Comparison of ENCODE assay signal across 2 cellular contexts in genomic region chr7:155219947-155220769, GRCh38.
TF ChIP-seq lines count a peak whose summit lies in the region.

No MANE protein-coding gene starts in this region.

TF ChIP-seq in liver, 16 proteins besides CTCF, POLR2A, EP300 and RAD21 (continued from another document):
- TF ChIP-seq ZBTB33 (IDR thresholded peaks at IDR 0.05) = no peak
- TF ChIP-seq HNF4G (IDR thresholded peaks at IDR 0.05) = no peak
- peak; percentile 51 for TF ChIP-seq REST (IDR thresholded peaks at IDR 0.05)
- no peak for TF ChIP-seq NR2F2 (IDR thresholded peaks at IDR 0.05)
- TF ChIP-seq YY1 (IDR thresholded peaks at IDR 0.05) = peak; percentile 49
- TF ChIP-seq SP1 (IDR thresholded peaks at IDR 0.05) = peak; percentile 43
- no peak for TF ChIP-seq FOXA1 (IDR thresholded peaks at IDR 0.05)
- no peak for TF ChIP-seq MAX (IDR thresholded peaks at IDR 0.05)
- no peak for TF ChIP-seq TAF1 (conservative IDR thresholded peaks at IDR 0.05)
- no peak for TF ChIP-seq FOXA2 (IDR thresholded peaks at IDR 0.05)
- no peak for TF ChIP-seq GABPA (IDR thresholded peaks at IDR 0.05 in 1 of 2, conservative IDR thresholded peaks at IDR 0.05 in 1 of 2)
- TF ChIP-seq ATF3 (IDR thresholded peaks at IDR 0.05) = no peak
- peak; percentile 60 to 79 for TF ChIP-seq RXRA (IDR thresholded peaks at IDR 0.05)
- TF ChIP-seq HNF4A (conservative IDR thresholded peaks at IDR 0.05) = peak; percentile 60 to 63
TF ChIP-seq in liver: peak in this region for 6.

TF ChIP-seq in HepG2, 621 proteins besides CTCF, POLR2A, EP300 and RAD21 (continued from another document):
- TF ChIP-seq RBM22 (optimal IDR thresholded peaks at IDR 0.05; ENCODE audit: low read length) = no peak
- TF ChIP-seq ZNF232 (CRISPR knock-in tag; IDR thresholded peaks at IDR 0.05; ENCODE audit: borderline replicate concordance) = no peak
- TF ChIP-seq ZBTB7A (CRISPR knock-in tag; IDR thresholded peaks at IDR 0.05) = no peak
- no peak for TF ChIP-seq ZNF432 (CRISPR knock-in tag; IDR thresholded peaks at IDR 0.05; ENCODE audit: borderline replicate concordance)
- no peak for TF ChIP-seq CHD4 (IDR thresholded peaks at IDR 0.05; ENCODE audit: borderline replicate concordance, low read length)
- TF ChIP-seq ZNF784 (CRISPR knock-in tag; IDR thresholded peaks at IDR 0.05; ENCODE audit: borderline replicate concordance) = no peak
- TF ChIP-seq KLF13 (CRISPR knock-in tag; IDR thresholded peaks at IDR 0.05) = no peak
- no peak for TF ChIP-seq HOXA3 (CRISPR knock-in tag; IDR thresholded peaks at IDR 0.05)
- TF ChIP-seq ZBTB40 (IDR thresholded peaks at IDR 0.05) = no peak
- TF ChIP-seq ZBTB40 (CRISPR knock-in tag; IDR thresholded peaks at IDR 0.05) = no peak
- TF ChIP-seq ZSCAN31 (CRISPR knock-in tag; IDR thresholded peaks at IDR 0.05; ENCODE audit: low read depth) = no peak
- no peak for TF ChIP-seq ADNP (CRISPR knock-in tag; IDR thresholded peaks at IDR 0.05)
- no peak for TF ChIP-seq FOXP4 (CRISPR knock-in tag; IDR thresholded peaks at IDR 0.05)
- TF ChIP-seq ZBTB42 (CRISPR knock-in tag; IDR thresholded peaks at IDR 0.05) = no peak
- TF ChIP-seq ZNF670 (CRISPR knock-in tag; IDR thresholded peaks at IDR 0.05; ENCODE audit: borderline replicate concordance) = no peak
- TF ChIP-seq ZBTB7B (CRISPR knock-in tag; IDR thresholded peaks at IDR 0.05) = no peak
TF ChIP-seq in HepG2: peak in this region for 0.
